In the genomic region with DNA sequence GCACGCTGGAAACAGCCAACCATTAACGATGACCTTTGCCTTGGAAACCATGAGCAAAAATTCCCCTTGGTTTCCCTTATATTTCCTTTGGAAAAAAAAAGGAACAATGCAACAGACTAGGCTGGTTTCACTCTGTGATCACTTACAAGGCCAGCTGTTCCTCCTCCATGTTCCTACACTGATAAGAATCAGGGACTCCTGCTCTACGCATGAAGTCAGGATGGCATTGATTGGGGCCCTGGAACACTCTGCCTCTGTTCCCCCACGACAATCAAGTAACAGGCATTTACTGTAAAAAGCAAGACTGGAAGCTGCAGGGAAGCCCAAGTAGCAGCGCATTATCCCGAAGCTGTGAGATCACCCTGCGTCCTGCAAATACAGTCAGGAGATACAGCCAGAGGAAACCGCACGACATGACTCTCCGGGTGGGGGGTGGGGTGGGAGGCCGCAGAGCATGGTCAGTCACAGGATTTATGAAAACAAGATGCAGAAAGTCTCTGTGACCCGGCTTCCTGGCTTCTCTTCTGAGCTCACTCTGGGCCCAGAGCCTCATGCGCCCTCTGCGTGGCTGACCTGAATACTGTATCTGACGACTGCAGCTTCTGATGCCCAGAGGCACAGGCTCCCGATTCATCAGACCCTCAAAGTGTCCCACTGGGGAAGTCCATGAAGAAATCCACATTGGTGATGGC, we compare ENCODE assay signal across 8 cellular contexts. TPM values are rescaled to one million over a fixed set of nuclear protein-coding genes. Genes with fewer than 3 reads are reported as not detected.
DNase-seq lines count a peak whose midpoint lies in the region; ATAC-seq and TF ChIP-seq lines count a peak whose summit lies in the region.

No MANE protein-coding gene starts in this region.

- H3K27me3 ChIP-seq in transverse colon, result no peaks in the 10 kb centered on the region

- H3K27ac ChIP-seq in transverse colon, result peak overlapping the region; percentile 83 to 86 (median 84)

- TF ChIP-seq CTCF in mesothelial cell of epicardium (IDR thresholded peaks at IDR 0.05; ENCODE audit: unreplicated experiment) (no peak), transverse colon (IDR thresholded peaks at IDR 0.05) (no peak)

- in situ Hi-C loops in transverse colon (cut with MboI; ENCODE audit: low pct_ligation_motif_present in 1 of 4, low pct_unique_long_range_greater_than_20kb in 1 of 4, low sequenced_read_pairs in 3 of 4), result no loop called here

- no peaks in the 10 kb centered on the region for H3K9me3 ChIP-seq in transverse colon

- peaks cover 85% of the 10 kb centered on the region for H3K4me1 Mint-ChIP-seq in dendritic cell treated with granulocyte-macrophage colony-stimulating factor and Interleukin-4, amounts not matched to agents 40 ng/mL and 50 ng/mL, for 4 days (ENCODE audit: low read depth)
- H3K4me1 Mint-ChIP-seq in mesothelial cell of epicardium, result peaks cover 39% of the 10 kb centered on the region

- H3K4me3 Mint-ChIP-seq in dendritic cell treated with granulocyte-macrophage colony-stimulating factor and Interleukin-4, amounts not matched to agents 40 ng/mL and 50 ng/mL, for 4 days, result peak overlapping the region; percentile 72
- H3K4me3 Mint-ChIP-seq in mesothelial cell of epicardium, result peak overlapping the region; percentile 22

- TF ChIP-seq EP300 in transverse colon (IDR thresholded peaks at IDR 0.05; ENCODE audit: low read depth), result peak; percentile 46

- H3K27ac Mint-ChIP-seq in dendritic cell treated with granulocyte-macrophage colony-stimulating factor and Interleukin-4, amounts not matched to agents 40 ng/mL and 50 ng/mL, for 4 days, result peak overlapping the region; percentile 94
- peak overlapping the region; percentile 93 for H3K27ac Mint-ChIP-seq in mesothelial cell of epicardium

- DNase-seq in GF-D8 (lab: John Stamatoyannopoulos, UW) (peak; percentile 22), NCI-H2171 treated with DMSO at 0.1 percent for 48 hours (lab: John Stamatoyannopoulos, UW) (peak; percentile 94), mesothelial cell of epicardium (ENCODE audit: low spot score in 2 of 2, unreplicated experiment in 2 of 2) (no peak), transverse colon (peak; percentile 32), NCI-H1436 (lab: John Stamatoyannopoulos, UW) (no peak)

- H3K27me3 Mint-ChIP-seq in dendritic cell treated with granulocyte-macrophage colony-stimulating factor and Interleukin-4, amounts not matched to agents 40 ng/mL and 50 ng/mL, for 4 days, result no peaks in the 10 kb centered on the region
- H3K27me3 Mint-ChIP-seq in mesothelial cell of epicardium (ENCODE audit: low read depth), result no peaks in the 10 kb centered on the region

- TF ChIP-seq POLR2A in transverse colon (IDR thresholded peaks at IDR 0.05), result no peak

- H3K9me3 Mint-ChIP-seq in dendritic cell treated with granulocyte-macrophage colony-stimulating factor and Interleukin-4, amounts not matched to agents 40 ng/mL and 50 ng/mL, for 4 days, result no peaks in the 10 kb centered on the region
- peaks cover 4% of the 10 kb centered on the region for H3K9me3 Mint-ChIP-seq in mesothelial cell of epicardium

- H3K36me3 Mint-ChIP-seq in dendritic cell treated with granulocyte-macrophage colony-stimulating factor and Interleukin-4, amounts not matched to agents 40 ng/mL and 50 ng/mL, for 4 days (ENCODE audit: low read depth), result peaks cover 71% of the 10 kb centered on the region
- peaks cover 25% of the 10 kb centered on the region for H3K36me3 Mint-ChIP-seq in mesothelial cell of epicardium

- H3K36me3 ChIP-seq in transverse colon, result no peaks in the 10 kb centered on the region

- ATAC-seq in GM18498 (IDR thresholded peaks at IDR 0.05; ENCODE audit: unreplicated experiment) (no peak), GM21717 (IDR thresholded peaks at IDR 0.05; ENCODE audit: unreplicated experiment) (no peak)

- H3K4me1 ChIP-seq in transverse colon, result peaks cover 26 to 69% (median 31%) of the 10 kb centered on the region in 4 donors

- intact Hi-C loops in dendritic cell treated with granulocyte-macrophage colony-stimulating factor and Interleukin-4, amounts not matched to agents 40 ng/mL and 50 ng/mL, for 4 days (cut with micrococcal nuclease), result no loop called here
- intact Hi-C loops in transverse colon (cut with DNase I; ENCODE audit: low total_unique reads), result no loop called here

- 25 to 58% methylated on average over 4 to 15 of the region's 16 CpGs for WGBS in transverse colon (ENCODE audit: low coverage in 1 of 2), 2 donors

- H3K4me3 ChIP-seq in transverse colon, result peak overlapping the region in 1 of 4 donors; percentile 18

RNA-seq across cellular contexts. Expression of a gene that starts 31.1 kb away (rescaled TPM):
- total RNA-seq in mesothelial cell of epicardium (36.1 to 38.4 TPM (median 37.7 TPM) in 3 replicates), transverse colon (10 to 100 TPM; 15.0 to 39.0 (median 18.9) TPM)

RNA-seq across cellular contexts. Expression of a gene that starts 53.6 kb away (rescaled TPM):
- not detected in 3 replicates for total RNA-seq in mesothelial cell of epicardium
- total RNA-seq in transverse colon, result 1 to 10 TPM in 3 of 4 donors, not detected in 1; 3.7 to 7.1 (median 4.4) TPM

Comparison
In these comparisons a context has a peak if more than half of its experiments do, and no peak if none do; other contexts are left out.
1. DNase-seq: peak in GF-D8 (single experiment), NCI-H2171 treated with DMSO at 0.1 percent for 48 hours (single experiment) and transverse colon (single experiment); none in mesothelial cell of epicardium (0 of 2) and NCI-H1436 (single experiment).